ENCODE assay signal across 12 cellular contexts in genomic region chr16:4945560-4946502, GRCh38. TPM values are rescaled to one million over a fixed set of nuclear protein-coding genes. Genes with fewer than 3 reads are reported as not detected.
DNase-seq lines count a peak whose midpoint lies in the region; ATAC-seq, FAIRE-seq and TF ChIP-seq lines count a peak whose summit lies in the region.
"Had no signal": no experiment of that assay in that cellular context is flagged by ENCODE, and none has a peak within 500 bp of the region (broad histone marks: within the 10 kb centered on the region; RNA-seq: fewer than 3 reads in every experiment).

No MANE protein-coding gene starts in this region.

- H3K79me2 ChIP-seq in endothelial cell of umbilical vein (ENCODE audit: control insufficient read depth, insufficient read depth, low read length), result no peaks in the 10 kb centered on the region

- DNase-seq in 8988T (peak; percentile 41), M059J (ENCODE audit: low read depth) (peak; percentile 95), endothelial cell of umbilical vein (ENCODE audit: low read depth, low spot score) (no peak), NCI-H82 treated with DMSO at 0.1 percent for 48 hours (lab: John Stamatoyannopoulos, UW; ENCODE audit: unreplicated experiment) (no peak), WERI-Rb-1 (no peak), NCI-H82 (lab: John Stamatoyannopoulos, UW) (no peak)
- DNase-seq: effector memory CD4-positive, alpha-beta T cell; naive B cell had no signal

- peaks cover 31% of the 10 kb centered on the region for H3K4me1 Mint-ChIP-seq in nephron
- H3K4me1 Mint-ChIP-seq: activated T-helper 17 cell treated with anti-CD3 and anti-CD28 coated beads, Interleukin-2, amount 50 U/mL, for 72 hours had no signal

- no peak overlapping the region for H2AFZ ChIP-seq in endothelial cell of umbilical vein (ENCODE audit: low read depth, low read length)

- no peaks in the 10 kb centered on the region for H3K9me3 ChIP-seq in endothelial cell of umbilical vein (replicated peaks; ENCODE audit: control insufficient read depth, insufficient read depth, low read length)
- H3K9me3 ChIP-seq in WERI-Rb-1 (ENCODE audit: severe bottlenecking), result no peaks in the 10 kb centered on the region
- H3K9me3 ChIP-seq: BE2C had no signal

- TF ChIP-seq CTCF in endothelial cell of umbilical vein (IDR thresholded peaks at IDR 0.05; ENCODE audit: extremely low read depth in 1 of 2, insufficient read depth in 1 of 2, low read depth in 1 of 2, low read length in 2 of 2) (no peak), nephron (IDR thresholded peaks at IDR 0.05; ENCODE audit: unreplicated experiment in 3 of 3) (no peak), WERI-Rb-1 (IDR thresholded peaks at IDR 0.05; ENCODE audit: low read depth, low read length) (no peak)

- no peak overlapping the region for H3K4me2 ChIP-seq in endothelial cell of umbilical vein (ENCODE audit: insufficient read depth, low read length)

- FAIRE-seq in endothelial cell of umbilical vein (lab: Jason Lieb, UNC), result no peak

- ATAC-seq in GM21526 (IDR thresholded peaks at IDR 0.05; ENCODE audit: low FRiP score, unreplicated experiment), result no peak
- ATAC-seq: activated T-helper 17 cell treated with anti-CD3 and anti-CD28 coated beads, Interleukin-2, amount 50 U/mL, for 72 hours had no signal

- intact Hi-C loops in endothelial cell of umbilical vein (cut with micrococcal nuclease), result loop anchor here (1.0 to 2.0 kb wide), 2 partner anchors 10 to 99 kb away; partner anchors contain the start of genes GLYR1 and UBN1

- H3K27me3 ChIP-seq in endothelial cell of umbilical vein (ENCODE audit: control insufficient read depth in 2 of 2, insufficient read depth in 2 of 2, low read length in 2 of 2) (no peaks in the 10 kb centered on the region), WERI-Rb-1 (ENCODE audit: insufficient read depth, low read depth, severe bottlenecking) (no peaks in the 10 kb centered on the region)
- H3K27me3 ChIP-seq: BE2C had no signal

- dilution Hi-C loops in endothelial cell of umbilical vein (cut with MboI; ENCODE audit: extremely low pct_ligation_motif_present, low sequenced_read_pairs), result no loop called here

- H4K20me1 ChIP-seq in endothelial cell of umbilical vein (replicated peaks; ENCODE audit: control insufficient read depth, extremely low read depth, insufficient read depth, low read length), result no peaks in the 10 kb centered on the region

- no peaks in the 10 kb centered on the region for H3K9me1 ChIP-seq in endothelial cell of umbilical vein (replicated peaks; ENCODE audit: control insufficient read depth, extremely low read depth, insufficient read depth, low read length)

- no peaks in the 10 kb centered on the region for H3K36me3 Mint-ChIP-seq in nephron (ENCODE audit: low read depth)
- H3K36me3 Mint-ChIP-seq: naive B cell had no signal

- H3K4me3 Mint-ChIP-seq in nephron, result no peak overlapping the region
- H3K4me3 Mint-ChIP-seq: activated T-helper 17 cell treated with anti-CD3 and anti-CD28 coated beads, Interleukin-2, amount 50 U/mL, for 72 hours; naive B cell had no signal

- peak overlapping the region in 2 of 3 experiments; percentile 95 to 97 for H3K27ac Mint-ChIP-seq in nephron
- H3K27ac Mint-ChIP-seq: activated T-helper 17 cell treated with anti-CD3 and anti-CD28 coated beads, Interleukin-2, amount 50 U/mL, for 72 hours had no signal

- no peak for TF ChIP-seq POLR2A in endothelial cell of umbilical vein (IDR thresholded peaks at IDR 0.05; ENCODE audit: low read depth, low read length)

- POLR2A ChIA-PET in endothelial cell of umbilical vein (lab: Charles Lee), result no interaction called here

- BruUV-seq in endothelial cell of umbilical vein (replicated peaks; lab: Mats Ljungman, UMichigan), result no TSS peak

- H3K27me3 Mint-ChIP-seq in nephron (ENCODE audit: low read depth), result peaks cover 42% of the 10 kb centered on the region

- CTCF ChIA-PET in endothelial cell of umbilical vein (lab: Charles Lee), result no interaction called here

- no peaks in the 10 kb centered on the region for H3K36me3 ChIP-seq in endothelial cell of umbilical vein (ENCODE audit: control insufficient read depth in 2 of 2, extremely low read depth in 1 of 2, insufficient read depth in 2 of 2, low read length in 2 of 2)
- H3K36me3 ChIP-seq in WERI-Rb-1, result no peaks in the 10 kb centered on the region
- H3K36me3 ChIP-seq: BE2C had no signal

- no peak overlapping the region for H3K27ac ChIP-seq in endothelial cell of umbilical vein (ENCODE audit: insufficient read depth, low read depth, low read length)
- no peak overlapping the region for H3K27ac ChIP-seq in WERI-Rb-1

- H3K9ac ChIP-seq in endothelial cell of umbilical vein (replicated peaks; ENCODE audit: extremely low read depth, insufficient read depth, low read length), result no peak overlapping the region

- no peaks in the 10 kb centered on the region for H3K9me3 Mint-ChIP-seq in nephron
- H3K9me3 Mint-ChIP-seq: activated T-helper 17 cell treated with anti-CD3 and anti-CD28 coated beads, Interleukin-2, amount 50 U/mL, for 72 hours had no signal

- peaks cover 33% of the 10 kb centered on the region for H3K4me1 ChIP-seq in endothelial cell of umbilical vein (ENCODE audit: control insufficient read depth, extremely low read depth, insufficient read depth, low read length)

- no peak overlapping the region for H3K4me3 ChIP-seq in endothelial cell of umbilical vein (replicated peaks in 1 of 3; ENCODE audit: insufficient read depth in 1 of 3, low read depth in 1 of 3, low read length in 3 of 3)
- H3K4me3 ChIP-seq in WERI-Rb-1 (ENCODE audit: low read depth, low read length), result no peak overlapping the region

TF ChIP-seq in endothelial cell of umbilical vein, 7 proteins besides CTCF, POLR2A, EP300 and RAD21:
- no peak for TF ChIP-seq MAX (IDR thresholded peaks at IDR 0.05; ENCODE audit: insufficient read depth, insufficient read length)
- TF ChIP-seq FOS (IDR thresholded peaks at IDR 0.05; ENCODE audit: borderline replicate concordance, insufficient read depth, low read length), result peak; percentile 10
TF ChIP-seq in endothelial cell of umbilical vein: peak in this region for 1.

RNA-seq across cellular contexts. Expression of gene PPL, which starts 8.9 kb away (rescaled TPM):
- 1.8 and 2.2 TPM in 2 replicates for total RNA-seq in M059J (2014; rRNA removed; shearing (Covaris generic))
- 0.05 and 0.20 TPM in 2 replicates for total RNA-seq in endothelial cell of umbilical vein
- polyA plus RNA-seq in endothelial cell of umbilical vein, result 0.03 and 0.07 TPM in 2 replicates
- polyA plus RNA-seq in endothelial cell of umbilical vein (2011; cell fraction: cytosol; rRNA removed), result 0.04 and 0.05 TPM in 2 replicates
- polyA plus RNA-seq in endothelial cell of umbilical vein (2011; cell fraction: nucleus; rRNA removed), result 0.07 and 0.14 TPM in 2 replicates
- polyA plus RNA-seq in endothelial cell of umbilical vein (2012), result 0.07 and 0.16 TPM in 2 replicates
- 0.06 and 0.27 TPM in 2 replicates for polyA minus RNA-seq in endothelial cell of umbilical vein
- polyA minus RNA-seq in endothelial cell of umbilical vein (2011; cell fraction: cytosol; rRNA and poly(A)+ RNA removed), result 8.9 TPM
- 0.10 TPM in 2 replicates for polyA minus RNA-seq in endothelial cell of umbilical vein (2011; cell fraction: nucleus; rRNA and poly(A)+ RNA removed)
- total RNA-seq: activated T-helper 17 cell treated with anti-CD3 and anti-CD28 coated beads, Interleukin-2, amount 50 U/mL, for 72 hours had no signal

RNA-seq across cellular contexts. Expression of gene SEC14L5, which starts 12.3 kb away (rescaled TPM):
- 0.02 TPM in 1 of 2 replicates, not detected in the other for total RNA-seq in M059J (2014; rRNA removed; shearing (Covaris generic))
- total RNA-seq in endothelial cell of umbilical vein, result not detected in 2 replicates
- not detected in 2 replicates for polyA plus RNA-seq in endothelial cell of umbilical vein
- not detected in 2 replicates for polyA plus RNA-seq in endothelial cell of umbilical vein (2011; cell fraction: cytosol; rRNA removed)
- not detected in 2 replicates for polyA plus RNA-seq in endothelial cell of umbilical vein (2011; cell fraction: nucleus; rRNA removed)
- polyA plus RNA-seq in endothelial cell of umbilical vein (2012), result not detected in 2 replicates
- not detected in 2 replicates for polyA minus RNA-seq in endothelial cell of umbilical vein
- not detected for polyA minus RNA-seq in endothelial cell of umbilical vein (2011; cell fraction: cytosol; rRNA and poly(A)+ RNA removed)
- polyA minus RNA-seq in endothelial cell of umbilical vein (2011; cell fraction: nucleus; rRNA and poly(A)+ RNA removed), result not detected in 2 replicates

Comparison
In these comparisons a context has a peak if more than half of its experiments do, and no peak if none do; other contexts are left out.
1. DNase-seq: peak in 8988T (single experiment) and M059J (single experiment); none in endothelial cell of umbilical vein (single experiment), NCI-H82 treated with DMSO at 0.1 percent for 48 hours (single experiment), WERI-Rb-1 (single experiment) and NCI-H82 (single experiment).